ENCODE assay signal across 38 cellular contexts in genomic region chr2:19465965-19466364, GRCh38.
"Had no signal": no experiment of that assay in that cellular context is flagged by ENCODE, and none has a peak within 500 bp of the region (broad histone marks: within the 10 kb centered on the region; RNA-seq: fewer than 3 reads in every experiment).

No MANE protein-coding gene starts in this region.

- H3K4me3 Mint-ChIP-seq: activated naive CD4-positive, alpha-beta T cell treated with anti-CD3 and anti-CD28 coated beads for 36 hours; activated naive CD4-positive, alpha-beta T cell treated with anti-CD3 and anti-CD28 coated beads, Interleukin-2, amount 10 ng/mL, durations not matched to agents 7 days and 5 days; activated naive CD4-positive, alpha-beta T cell treated with anti-CD3 and anti-CD28 coated beads, Interleukin-2, amount 50 U/mL, for 24 hours; activated naive CD8-positive, alpha-beta T cell; activated naive CD8-positive, alpha-beta T cell treated with anti-CD3 and anti-CD28 coated beads for 36 hours; activated naive CD8-positive, alpha-beta T cell treated with anti-CD3 and anti-CD28 coated beads, Interleukin-2, amount 10 ng/mL, durations not matched to agents 7 days and 5 days; activated naive CD8-positive, alpha-beta T cell treated with anti-CD3 and anti-CD28 coated beads, Interleukin-2, amount 50 U/mL, for 24 hours; activated T-cell treated with anti-CD3 and anti-CD28 coated beads, Interleukin-2, amount 50 U/mL, for 24 hours; activated T-cell treated with anti-CD3 and anti-CD28 coated beads, Interleukin-2, amount 50 U/mL, for 4 hours; activated T-cell treated with anti-CD3 and anti-CD28 coated beads, Interleukin-2, amount 50 U/mL, for 72 hours; activated T-helper 1 cell treated with anti-CD3 and anti-CD28 coated beads, Interleukin-12 subunit alpha, Interleukin-12 subunit beta, Interleukin-2, Interleukin-4 antibody, amounts not matched to agents 30 ng/mL and 10 ng/mL and 1 ng/mL, durations not matched to agents 14 hours and 24 hours and 36 hours; activated T-helper 17 cell treated with anti-CD3 and anti-CD28 coated beads, Interleukin-2, amount 50 U/mL, for 72 hours; brain; central memory CD8-positive, alpha-beta T cell had no signal

- DNase-seq: activated effector memory CD4-positive, alpha-beta T cell treated with anti-CD3 and anti-CD28 coated beads, Interleukin-2, amount 50 U/mL, for 16 hours; activated effector memory CD4-positive, alpha-beta T cell treated with Interleukin-2 at 50 U/mL for 16 hours; activated gamma-delta T cell; activated gamma-delta T cell treated with Interleukin-2 at 50 U/mL for 16 hours; activated naive CD4-positive, alpha-beta T cell; activated naive CD4-positive, alpha-beta T cell treated with anti-CD3 and anti-CD28 coated beads for 36 hours; activated naive CD4-positive, alpha-beta T cell treated with anti-CD3 and anti-CD28 coated beads, Interleukin-2, amount 10 ng/mL, durations not matched to agents 7 days and 5 days; activated naive CD4-positive, alpha-beta T cell treated with anti-CD3 and anti-CD28 coated beads, Interleukin-2, amount 50 U/mL, for 16 hours; activated naive CD4-positive, alpha-beta T cell treated with Interleukin-2 at 50 U/mL for 16 hours; activated naive CD8-positive, alpha-beta T cell treated with anti-CD3 and anti-CD28 coated beads for 36 hours; activated naive CD8-positive, alpha-beta T cell treated with anti-CD3 and anti-CD28 coated beads, Interleukin-2, amount 10 ng/mL, durations not matched to agents 7 days and 5 days; activated naive CD8-positive, alpha-beta T cell treated with anti-CD3 and anti-CD28 coated beads, Interleukin-2, amount 50 U/mL, for 24 hours; activated T-cell treated with anti-CD3 and anti-CD28 coated beads, Interleukin-2, amount 50 U/mL, for 1 hour; activated T-cell treated with anti-CD3 and anti-CD28 coated beads, Interleukin-2, amount 50 U/mL, for 24 hours; activated T-cell treated with anti-CD3 and anti-CD28 coated beads, Interleukin-2, amount 50 U/mL, for 4 hours; activated T-cell treated with anti-CD3 and anti-CD28 coated beads, Interleukin-2, amount 50 U/mL, for 48 hours; activated T-cell treated with anti-CD3 and anti-CD28 coated beads, Interleukin-2, amount 50 U/mL, for 72 hours; adrenal gland; amniotic stem cell; amygdala; anterior cingulate cortex; aorta; body of pancreas; brain microvascular endothelial cell; caudate nucleus; central memory CD4-positive, alpha-beta T cell; cerebellar nuclear complex had no signal

- H3K9me3 ChIP-seq: adrenal gland, ascending aorta, body of pancreas, breast epithelium had no signal

- H3K4me1 Mint-ChIP-seq: activated naive CD4-positive, alpha-beta T cell treated with anti-CD3 and anti-CD28 coated beads, Interleukin-2, amount 10 ng/mL, durations not matched to agents 7 days and 5 days; activated naive CD4-positive, alpha-beta T cell treated with anti-CD3 and anti-CD28 coated beads, Interleukin-2, amount 50 U/mL, for 24 hours; activated naive CD8-positive, alpha-beta T cell treated with anti-CD3 and anti-CD28 coated beads for 36 hours; activated naive CD8-positive, alpha-beta T cell treated with anti-CD3 and anti-CD28 coated beads, Interleukin-2, amount 10 ng/mL, durations not matched to agents 7 days and 5 days; activated naive CD8-positive, alpha-beta T cell treated with anti-CD3 and anti-CD28 coated beads, Interleukin-2, amount 50 U/mL, for 24 hours; activated T-helper 17 cell treated with anti-CD3 and anti-CD28 coated beads, Interleukin-2, amount 50 U/mL, for 72 hours; central memory CD8-positive, alpha-beta T cell had no signal

- H3K27ac ChIP-seq: adrenal gland, ascending aorta, body of pancreas, brain microvascular endothelial cell, breast epithelium, cardiac muscle cell had no signal

- H3K27me3 ChIP-seq: adrenal gland, ascending aorta, body of pancreas, brain microvascular endothelial cell, breast epithelium, cardiac muscle cell had no signal

- H3K36me3 ChIP-seq: adrenal gland, ascending aorta, brain microvascular endothelial cell, breast epithelium, cardiac muscle cell had no signal

- H3K4me1 ChIP-seq: adrenal gland, ascending aorta, body of pancreas, breast epithelium had no signal

- H3K27ac Mint-ChIP-seq: activated naive CD4-positive, alpha-beta T cell treated with anti-CD3 and anti-CD28 coated beads for 36 hours; activated naive CD4-positive, alpha-beta T cell treated with anti-CD3 and anti-CD28 coated beads, Interleukin-2, amount 10 ng/mL, durations not matched to agents 7 days and 5 days; activated naive CD4-positive, alpha-beta T cell treated with anti-CD3 and anti-CD28 coated beads, Interleukin-2, amount 50 U/mL, for 24 hours; activated naive CD4-positive, alpha-beta T cell treated with anti-CD3 and anti-CD28 coated beads, Interleukin-2, amount 50 U/mL, for 72 hours; activated naive CD8-positive, alpha-beta T cell; activated naive CD8-positive, alpha-beta T cell treated with anti-CD3 and anti-CD28 coated beads for 36 hours; activated naive CD8-positive, alpha-beta T cell treated with anti-CD3 and anti-CD28 coated beads, Interleukin-2, amount 10 ng/mL, durations not matched to agents 7 days and 5 days; activated naive CD8-positive, alpha-beta T cell treated with anti-CD3 and anti-CD28 coated beads, Interleukin-2, amount 50 U/mL, for 24 hours; activated T-cell treated with anti-CD3 and anti-CD28 coated beads, Interleukin-2, amount 50 U/mL, for 24 hours; activated T-cell treated with anti-CD3 and anti-CD28 coated beads, Interleukin-2, amount 50 U/mL, for 72 hours; activated T-helper 1 cell treated with anti-CD3 and anti-CD28 coated beads, Interleukin-12 subunit alpha, Interleukin-12 subunit beta, Interleukin-2, Interleukin-4 antibody, amounts not matched to agents 30 ng/mL and 10 ng/mL and 1 ng/mL, durations not matched to agents 14 hours and 24 hours and 36 hours; activated T-helper 17 cell treated with anti-CD3 and anti-CD28 coated beads, Interleukin-2, amount 50 U/mL, for 72 hours; activated T-helper 2 cell treated with anti-CD3 and anti-CD28 coated beads, Interferon-gamma antibody, Interleukin-2, Interleukin-4, amounts not matched to agents 10 μg/mL and 5 μg/mL and 100 μg/mL, durations not matched to agents 14 hours and 24 hours and 36 hours had no signal

- H3K36me3 Mint-ChIP-seq: activated naive CD4-positive, alpha-beta T cell treated with anti-CD3 and anti-CD28 coated beads, Interleukin-2, amount 10 ng/mL, durations not matched to agents 7 days and 5 days; activated naive CD4-positive, alpha-beta T cell treated with anti-CD3 and anti-CD28 coated beads, Interleukin-2, amount 50 U/mL, for 24 hours; activated naive CD4-positive, alpha-beta T cell treated with anti-CD3 and anti-CD28 coated beads, Interleukin-2, amount 50 U/mL, for 72 hours; activated naive CD8-positive, alpha-beta T cell treated with anti-CD3 and anti-CD28 coated beads for 36 hours; activated naive CD8-positive, alpha-beta T cell treated with anti-CD3 and anti-CD28 coated beads, Interleukin-2, amount 10 ng/mL, durations not matched to agents 7 days and 5 days; brain had no signal

- H3K4me3 ChIP-seq: adrenal gland, ascending aorta, body of pancreas, breast epithelium, cardiac muscle cell had no signal

- H3K9me3 Mint-ChIP-seq: activated naive CD4-positive, alpha-beta T cell treated with anti-CD3 and anti-CD28 coated beads for 36 hours; activated naive CD4-positive, alpha-beta T cell treated with anti-CD3 and anti-CD28 coated beads, Interleukin-2, amount 10 ng/mL, durations not matched to agents 7 days and 5 days; activated naive CD8-positive, alpha-beta T cell treated with anti-CD3 and anti-CD28 coated beads for 36 hours; activated T-helper 2 cell treated with anti-CD3 and anti-CD28 coated beads, Interferon-gamma antibody, Interleukin-2, Interleukin-4, amounts not matched to agents 10 μg/mL and 5 μg/mL and 100 μg/mL, durations not matched to agents 14 hours and 24 hours and 36 hours; central memory CD8-positive, alpha-beta T cell had no signal

- ATAC-seq: activated naive CD4-positive, alpha-beta T cell treated with anti-CD3 and anti-CD28 coated beads, Interleukin-2, amount 50 U/mL, for 72 hours; activated naive CD8-positive, alpha-beta T cell treated with anti-CD3 and anti-CD28 coated beads, Interleukin-2, amount 50 U/mL, for 24 hours; activated T-cell treated with anti-CD3 and anti-CD28 coated beads, Interleukin-2, amount 50 U/mL, for 4 hours; activated T-cell treated with anti-CD3 and anti-CD28 coated beads, Interleukin-2, amount 50 U/mL, for 72 hours; activated T-helper 17 cell treated with anti-CD3 and anti-CD28 coated beads, Interleukin-2, amount 50 U/mL, for 72 hours; body of pancreas had no signal

- H3K27me3 Mint-ChIP-seq: activated naive CD8-positive, alpha-beta T cell treated with anti-CD3 and anti-CD28 coated beads, Interleukin-2, amount 50 U/mL, for 24 hours had no signal
